Comparison of ENCODE assay signal across 8 cellular contexts in the genomic region with DNA sequence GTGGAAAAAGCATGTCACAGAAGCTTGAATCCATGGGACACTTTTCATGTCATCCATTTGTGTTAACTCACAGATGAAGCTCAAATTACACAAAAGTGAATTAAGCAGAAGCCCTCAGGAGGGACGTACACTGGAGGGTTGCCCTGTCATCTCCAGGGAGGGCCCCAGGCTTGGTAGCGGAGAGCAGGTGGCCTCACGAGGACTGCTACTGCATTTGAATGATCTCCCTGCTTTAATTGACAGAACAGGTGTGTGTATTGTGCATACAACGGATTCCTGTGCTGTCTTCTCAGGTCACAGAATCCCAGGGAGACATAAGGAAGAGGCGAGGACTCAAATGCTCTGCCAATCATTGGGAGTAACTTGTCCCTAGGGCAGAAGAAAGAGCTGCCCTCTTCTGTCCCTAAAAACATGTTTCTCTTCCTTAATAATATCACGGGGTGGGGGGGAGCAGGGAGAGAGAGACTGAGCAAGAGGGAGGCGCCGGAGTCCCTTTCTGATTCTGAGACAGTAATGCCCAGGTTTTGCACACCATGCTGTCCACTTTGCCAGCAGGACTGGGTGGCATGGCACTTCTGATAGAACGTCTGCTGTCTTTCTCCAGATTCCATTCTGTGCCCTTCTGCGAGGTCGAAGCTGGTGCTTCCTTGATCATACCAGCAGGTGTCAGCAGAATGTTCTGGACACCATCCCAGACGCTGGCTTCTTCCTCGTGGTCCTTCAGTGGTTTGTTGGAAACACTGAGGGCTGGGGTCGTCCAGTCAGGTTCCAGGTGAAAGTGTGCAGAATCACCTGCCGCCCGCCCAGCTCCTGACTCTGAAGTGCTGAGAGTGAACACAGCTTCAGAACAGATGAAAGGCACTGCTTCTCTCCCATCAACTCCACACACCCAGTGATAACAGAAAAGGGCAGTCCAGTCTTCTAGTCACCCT. TPM values are rescaled to one million over a fixed set of nuclear protein-coding genes. Genes with fewer than 3 reads are reported as not detected.
DNase-seq lines count a peak whose midpoint lies in the region; ATAC-seq and TF ChIP-seq lines count a peak whose summit lies in the region.

No MANE protein-coding gene starts in this region.

- intact Hi-C loops in Panc1 (cut with micrococcal nuclease; ENCODE audit: unreplicated experiment), result loop anchor here (1.0 to 5.0 kb wide), 2 partner anchors 55 to 169 kb away; no protein-coding TSS in a partner anchor
- intact Hi-C loops in head of caudate nucleus (cut with DNase I), result loop anchor here (1.0 kb wide), 1 partner anchor 55 kb away; no protein-coding TSS in a partner anchor
- intact Hi-C loops in posterior cingulate gyrus (cut with DNase I), result loop anchor here (1.0 kb wide), 2 partner anchors 55 to 169 kb away; no protein-coding TSS in a partner anchor

- CTCF ChIA-PET in Panc1 (lab: Charles Lee), result interaction anchor here (0.6 to 2.0 kb wide), 6 partner anchors 12 to 56 kb away, joined by 3 to 9 read pairs (median 6); no protein-coding TSS in a partner anchor

- H3K4me1 Mint-ChIP-seq in activated naive CD8-positive, alpha-beta T cell treated with anti-CD3 and anti-CD28 coated beads, Interleukin-2, amount 10 ng/mL, durations not matched to agents 7 days and 5 days, result peaks cover 48% of the 10 kb centered on the region

- H3K27ac Mint-ChIP-seq in activated naive CD8-positive, alpha-beta T cell treated with anti-CD3 and anti-CD28 coated beads, Interleukin-2, amount 10 ng/mL, durations not matched to agents 7 days and 5 days, result peak overlapping the region; percentile 83

- POLR2A ChIA-PET in Panc1 (lab: Charles Lee), result no interaction called here
- POLR2A ChIA-PET in activated naive CD8-positive, alpha-beta T cell treated with anti-CD3 and anti-CD28 coated beads, Interleukin-2, amount 10 ng/mL, durations not matched to agents 7 days and 5 days (lab: Charles Lee), result interaction anchor here (0.9 to 3.5 kb wide), 9 partner anchors 12 to 155 kb away, joined by 3 to 20 read pairs (median 8); partner anchors contain the start of genes CSGALNACT2, HNRNPF and ZNF487

- no peaks in the 10 kb centered on the region for H3K9me3 ChIP-seq in Panc1 (ENCODE audit: control insufficient read depth, insufficient read depth, low read depth, low read length)

- peak; percentile 93 for TF ChIP-seq CTCF in Panc1 (IDR thresholded peaks at IDR 0.05)

- H3K4me1 ChIP-seq in Panc1 (ENCODE audit: control insufficient read depth, insufficient read depth, low read length), result peaks cover 11% of the 10 kb centered on the region

- BruUV-seq in Panc1 (replicated peaks; lab: Mats Ljungman, UMichigan), result no TSS peak

- H3K4me3 Mint-ChIP-seq in activated naive CD8-positive, alpha-beta T cell treated with anti-CD3 and anti-CD28 coated beads, Interleukin-2, amount 10 ng/mL, durations not matched to agents 7 days and 5 days, result peak overlapping the region; percentile 56

- H3K9me3 Mint-ChIP-seq in activated naive CD8-positive, alpha-beta T cell treated with anti-CD3 and anti-CD28 coated beads, Interleukin-2, amount 10 ng/mL, durations not matched to agents 7 days and 5 days, result peaks cover 6% of the 10 kb centered on the region

- DNase-seq in NCI-H1417 (lab: John Stamatoyannopoulos, UW) (peak; percentile 16 to 61 (median 49)), NCI-H1417 treated with DMSO at 0.1 percent for 48 hours (lab: John Stamatoyannopoulos, UW) (no peak), Panc1 (ENCODE audit: low read depth, low spot score) (peak; percentile 39), head of caudate nucleus (peak; percentile 34 to 87 (median 72)), posterior cingulate gyrus (peak in 8 of 10 donors; percentile 21 to 91 (median 64))
- peak; percentile 58 for DNase-seq in activated naive CD8-positive, alpha-beta T cell treated with anti-CD3 and anti-CD28 coated beads, Interleukin-2, amount 10 ng/mL, durations not matched to agents 7 days and 5 days

- in situ Hi-C loops in Panc1 (cut with HindIII; ENCODE audit: low pct_unique_long_range_greater_than_20kb, low sequenced_read_pairs), result no loop called here

- peaks cover 4% of the 10 kb centered on the region for H3K36me3 Mint-ChIP-seq in activated naive CD8-positive, alpha-beta T cell treated with anti-CD3 and anti-CD28 coated beads, Interleukin-2, amount 10 ng/mL, durations not matched to agents 7 days and 5 days

- H3K36me3 ChIP-seq in Panc1 (ENCODE audit: control insufficient read depth, insufficient read depth, low read length), result no peaks in the 10 kb centered on the region

- ATAC-seq in HG03469 (IDR thresholded peaks at IDR 0.05; ENCODE audit: unreplicated experiment) (peak; percentile 44), Panc1 (peak; percentile 93), HG03135 (IDR thresholded peaks at IDR 0.05; ENCODE audit: unreplicated experiment) (no peak)
- ATAC-seq in activated naive CD8-positive, alpha-beta T cell treated with anti-CD3 and anti-CD28 coated beads, Interleukin-2, amount 10 ng/mL, durations not matched to agents 7 days and 5 days (ENCODE audit: low read depth), result peak; percentile 57

- 0 out of 4 replicates have a peak overlapping the region, but pooled peaks of 1 of the 2 experiments have one; percentile 16 for H3K4me3 ChIP-seq in Panc1 (ENCODE audit: low read depth in 2 of 2, low read length in 2 of 2)

- H3K27ac ChIP-seq in Panc1 (ENCODE audit: low read length), result no peak overlapping the region

- H3K27me3 Mint-ChIP-seq in activated naive CD8-positive, alpha-beta T cell treated with anti-CD3 and anti-CD28 coated beads, Interleukin-2, amount 10 ng/mL, durations not matched to agents 7 days and 5 days, result peaks cover 23% of the 10 kb centered on the region

- no peaks in the 10 kb centered on the region for H3K27me3 ChIP-seq in Panc1 (ENCODE audit: control insufficient read depth, insufficient read depth, low read length)

RNA-seq across cellular contexts. Expression of gene RASGEF1A, which starts 26.1 kb away (rescaled TPM):
- 19.5 TPM for total RNA-seq in Panc1 (2021; ENCODE audit: unreplicated experiment)
- polyA plus RNA-seq in Panc1 (2012; ENCODE audit: insufficient read length), result 24.3 TPM
- 1 to 10 TPM; 4.4 to 4.9 TPM for total RNA-seq in activated naive CD8-positive, alpha-beta T cell treated with anti-CD3 and anti-CD28 coated beads, Interleukin-2, amount 10 ng/mL, durations not matched to agents 7 days and 5 days
